24 cellular contexts compared by ENCODE assay signal in the genomic region with DNA sequence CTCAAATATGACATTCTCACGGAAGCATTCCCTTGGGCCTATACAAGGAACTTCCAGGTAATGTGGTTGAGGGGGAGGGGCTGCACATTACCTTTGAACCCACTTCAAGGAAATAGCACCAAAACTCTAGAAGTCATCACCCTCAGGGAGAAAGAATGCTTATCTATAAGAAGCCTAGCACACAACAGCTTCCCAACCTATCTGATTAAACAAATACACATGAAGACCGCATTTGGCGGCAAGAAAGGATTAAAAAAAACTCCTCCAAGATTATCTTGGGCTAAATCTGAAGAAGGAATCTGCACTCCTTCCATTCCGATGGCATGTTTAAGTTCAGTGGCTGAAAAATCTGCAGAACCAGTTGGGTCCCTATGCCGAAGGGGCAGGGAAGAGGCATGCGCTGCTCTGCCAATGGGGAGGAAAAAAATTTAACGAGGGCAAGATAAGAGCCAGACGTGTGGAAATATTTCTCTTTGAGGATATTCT.
"Had no signal": no experiment of that assay in that cellular context is flagged by ENCODE, and none has a peak within 500 bp of the region (broad histone marks: within the 10 kb centered on the region; RNA-seq: fewer than 3 reads in every experiment).

No MANE protein-coding gene starts in this region.

- H3K4me3 ChIP-seq: colonic mucosa, psoas muscle, skin epidermis, suprapubic skin, upper lobe of left lung had no signal

- ATAC-seq: activated CD8-positive, alpha-beta T cell treated with anti-CD3 and anti-CD28 coated beads, Interleukin-2, amount 10 ng/mL, durations not matched to agents 7 days and 5 days; activated naive CD8-positive, alpha-beta T cell treated with anti-CD3 and anti-CD28 coated beads, Interleukin-2, amount 50 U/mL, for 24 hours; activated T-cell treated with anti-CD3 and anti-CD28 coated beads, Interleukin-2, amount 50 U/mL, for 4 hours; left lobe of liver; psoas muscle; right cardiac atrium; stimulated activated naive CD8-positive, alpha-beta T cell treated with anti-CD3 and anti-CD28 coated beads, Interleukin-15, amount 100 ng/mL, for 72 hours; T-cell had no signal

- H3K27ac Mint-ChIP-seq: activated CD4-positive, alpha-beta T cell treated with anti-CD3 and anti-CD28 coated beads, Interleukin-2, amount 10 ng/mL, durations not matched to agents 24 days and 14 days; activated CD8-positive, alpha-beta T cell treated with anti-CD3 and anti-CD28 coated beads, Interleukin-2, amount 10 ng/mL, durations not matched to agents 7 days and 5 days; activated naive CD4-positive, alpha-beta T cell treated with anti-CD3 and anti-CD28 coated beads, Interleukin-2, amount 10 ng/mL, durations not matched to agents 7 days and 5 days; activated naive CD8-positive, alpha-beta T cell treated with anti-CD3 and anti-CD28 coated beads, Interleukin-2, amount 50 U/mL, for 24 hours; stimulated activated naive CD8-positive, alpha-beta T cell treated with anti-CD3 and anti-CD28 coated beads, Interleukin-15, amount 100 ng/mL, for 72 hours; T-cell had no signal

- H3K4me3 Mint-ChIP-seq: activated CD4-positive, alpha-beta T cell treated with anti-CD3 and anti-CD28 coated beads, Interleukin-2, amount 10 ng/mL, durations not matched to agents 24 days and 14 days; activated CD8-positive, alpha-beta T cell treated with anti-CD3 and anti-CD28 coated beads, Interleukin-2, amount 10 ng/mL, durations not matched to agents 7 days and 5 days; activated naive CD4-positive, alpha-beta T cell treated with anti-CD3 and anti-CD28 coated beads, Interleukin-2, amount 10 ng/mL, durations not matched to agents 7 days and 5 days; activated naive CD8-positive, alpha-beta T cell treated with anti-CD3 and anti-CD28 coated beads, Interleukin-2, amount 50 U/mL, for 24 hours; activated T-cell treated with anti-CD3 and anti-CD28 coated beads, Interleukin-2, amount 50 U/mL, for 4 hours; central memory CD8-positive, alpha-beta T cell; neural crest cell; stimulated activated naive CD8-positive, alpha-beta T cell treated with anti-CD3 and anti-CD28 coated beads, Interleukin-15, amount 100 ng/mL, for 72 hours; T-cell had no signal

- H3K9me3 Mint-ChIP-seq: activated CD4-positive, alpha-beta T cell treated with anti-CD3 and anti-CD28 coated beads, Interleukin-2, amount 10 ng/mL, durations not matched to agents 24 days and 14 days; activated naive CD4-positive, alpha-beta T cell treated with anti-CD3 and anti-CD28 coated beads, Interleukin-2, amount 10 ng/mL, durations not matched to agents 7 days and 5 days; activated naive CD8-positive, alpha-beta T cell treated with anti-CD3 and anti-CD28 coated beads, Interleukin-2, amount 50 U/mL, for 24 hours; neural crest cell; stimulated activated naive CD8-positive, alpha-beta T cell treated with anti-CD3 and anti-CD28 coated beads, Interleukin-15, amount 100 ng/mL, for 72 hours had no signal

- FAIRE-seq: kidney had no signal

- H3K27me3 Mint-ChIP-seq: activated CD4-positive, alpha-beta T cell treated with anti-CD3 and anti-CD28 coated beads, Interleukin-2, amount 10 ng/mL, durations not matched to agents 24 days and 14 days; activated naive CD4-positive, alpha-beta T cell treated with anti-CD3 and anti-CD28 coated beads, Interleukin-2, amount 10 ng/mL, durations not matched to agents 7 days and 5 days; activated naive CD8-positive, alpha-beta T cell treated with anti-CD3 and anti-CD28 coated beads, Interleukin-2, amount 50 U/mL, for 24 hours; central memory CD8-positive, alpha-beta T cell; stimulated activated naive CD8-positive, alpha-beta T cell treated with anti-CD3 and anti-CD28 coated beads, Interleukin-15, amount 100 ng/mL, for 72 hours; T-cell had no signal

- H3K9me3 ChIP-seq: colonic mucosa, psoas muscle, suprapubic skin, upper lobe of left lung had no signal

- DNase-seq: activated CD4-positive, alpha-beta T cell treated with anti-CD3 and anti-CD28 coated beads, Interleukin-2, amount 10 ng/mL, durations not matched to agents 24 days and 14 days; activated CD8-positive, alpha-beta memory T cell treated with anti-CD3 and anti-CD28 coated beads, Interleukin-2, amount 50 U/mL, for 4 hours; activated CD8-positive, alpha-beta T cell treated with anti-CD3 and anti-CD28 coated beads, Interleukin-2, amount 10 ng/mL, durations not matched to agents 7 days and 5 days; activated naive CD4-positive, alpha-beta T cell treated with anti-CD3 and anti-CD28 coated beads, Interleukin-2, amount 10 ng/mL, durations not matched to agents 7 days and 5 days; activated naive CD8-positive, alpha-beta T cell treated with anti-CD3 and anti-CD28 coated beads, Interleukin-2, amount 50 U/mL, for 24 hours; activated T-cell treated with anti-CD3 and anti-CD28 coated beads, Interleukin-2, amount 50 U/mL, for 4 hours; aorta; brain microvascular endothelial cell; colonic mucosa; erythroblast; foreskin melanocyte; kidney; psoas muscle; right cardiac atrium; stimulated activated CD4-positive, alpha-beta T cell treated with anti-CD3 and anti-CD28 coated beads, Interleukin-15, amount 100 ng/mL, for 24 hours; stimulated activated CD4-positive, alpha-beta T cell treated with anti-CD3 and anti-CD28 coated beads, Interleukin-2, amount 100 ng/mL, for 48 hours; stimulated activated naive CD8-positive, alpha-beta T cell treated with anti-CD3 and anti-CD28 coated beads, Interleukin-15, amount 100 ng/mL, for 72 hours; T-cell; upper lobe of left lung had no signal

- H3K27me3 ChIP-seq: brain microvascular endothelial cell, colonic mucosa, suprapubic skin, upper lobe of left lung had no signal

- H3K36me3 ChIP-seq: brain microvascular endothelial cell, colonic mucosa, suprapubic skin, upper lobe of left lung had no signal

- H3K4me1 Mint-ChIP-seq: activated naive CD4-positive, alpha-beta T cell treated with anti-CD3 and anti-CD28 coated beads, Interleukin-2, amount 10 ng/mL, durations not matched to agents 7 days and 5 days; activated naive CD8-positive, alpha-beta T cell treated with anti-CD3 and anti-CD28 coated beads, Interleukin-2, amount 50 U/mL, for 24 hours; central memory CD8-positive, alpha-beta T cell; T-cell had no signal

- H3K4me1 ChIP-seq: colonic mucosa, psoas muscle, upper lobe of left lung had no signal

- H3K27ac ChIP-seq: brain microvascular endothelial cell, colonic mucosa, psoas muscle, skin epidermis, suprapubic skin, upper lobe of left lung had no signal

- H3K36me3 Mint-ChIP-seq: activated naive CD4-positive, alpha-beta T cell treated with anti-CD3 and anti-CD28 coated beads, Interleukin-2, amount 10 ng/mL, durations not matched to agents 7 days and 5 days; T-cell had no signal
